Comparison of ENCODE assay signal across 10 cellular contexts in genomic region chr16:54446639-54447038, GRCh38.
DNase-seq lines count a peak whose midpoint lies in the region; TF ChIP-seq lines count a peak whose summit lies in the region.
"Had no signal": no experiment of that assay in that cellular context is flagged by ENCODE, and none has a peak within 500 bp of the region (broad histone marks: within the 10 kb centered on the region; RNA-seq: fewer than 3 reads in every experiment).

No MANE protein-coding gene starts in this region.

- in situ Hi-C loops in GM13977 (cut with MboI; ENCODE audit: low pct_unique_long_range_greater_than_20kb, low sequenced_read_pairs, unreplicated experiment) (no loop called here), transverse colon (cut with MboI; ENCODE audit: low pct_ligation_motif_present in 1 of 4, low pct_unique_long_range_greater_than_20kb in 1 of 4, low sequenced_read_pairs in 3 of 4) (no loop called here)

- intact Hi-C loops in transverse colon (cut with DNase I; ENCODE audit: low total_unique reads) = no loop called here

- H3K4me1 ChIP-seq in transverse colon = no peaks in the 10 kb centered on the region

- DNase-seq in GM03348 (ENCODE audit: low spot score) (peak; percentile 87), RWPE1 (ENCODE audit: low spot score) (peak; percentile 63), foreskin fibroblast (peak; percentile 46 to 73), putamen (ENCODE audit: low spot score) (peak; percentile 83), GM13977 (ENCODE audit: low spot score) (no peak), transverse colon (no peak), GF-D8 (lab: John Stamatoyannopoulos, UW) (no peak), activated gamma-delta T cell (lab: John Stamatoyannopoulos, UW) (no peak)
- DNase-seq: effector memory CD4-positive, alpha-beta T cell; naive thymus-derived CD8-positive, alpha-beta T cell had no signal

- 58 to 74% methylated on average over 2 to 10 of the region's 10 CpGs for WGBS in transverse colon (ENCODE audit: low coverage in 1 of 2), 2 donors

- POLR2A ChIA-PET in RWPE1 (lab: Yijun Ruan, JAX; ENCODE audit: low non-redundant PET) = interaction anchor here (1.6 kb wide), 1 partner anchor 159 kb away, joined by 4 read pairs; no protein-coding TSS in a partner anchor

- no peaks in the 10 kb centered on the region for H3K27me3 ChIP-seq in transverse colon

- H3K4me3 ChIP-seq in foreskin fibroblast (ENCODE audit: low read depth in 1 of 2, low read length in 2 of 2) (no peak overlapping the region), transverse colon (no peak overlapping the region)

- no peak for TF ChIP-seq POLR2A in transverse colon (IDR thresholded peaks at IDR 0.05)

- no peak for TF ChIP-seq EP300 in transverse colon (IDR thresholded peaks at IDR 0.05; ENCODE audit: low read depth)

- peak overlapping the region; percentile 89 for H3K27ac ChIP-seq in RWPE1
- H3K27ac ChIP-seq in transverse colon = no peak overlapping the region

- CTCF ChIA-PET in RWPE1 (lab: Yijun Ruan, JAX) = no interaction called here

- no peak for TF ChIP-seq CTCF in RWPE1 (conservative IDR thresholded peaks at IDR 0.05; ENCODE audit: low read depth)
- TF ChIP-seq CTCF in foreskin fibroblast (IDR thresholded peaks at IDR 0.05; ENCODE audit: low read depth, low read length) = no peak
- no peak for TF ChIP-seq CTCF in GM13977 (IDR thresholded peaks at IDR 0.05; ENCODE audit: extremely low read depth, insufficient read depth, missing control alignments)
- TF ChIP-seq CTCF in transverse colon (IDR thresholded peaks at IDR 0.05) = no peak

- no peaks in the 10 kb centered on the region for H3K9me3 ChIP-seq in transverse colon

- no peaks in the 10 kb centered on the region for H3K36me3 ChIP-seq in transverse colon

Comparison
In these comparisons a context has a peak if more than half of its experiments do, and no peak if none do; other contexts are left out.
1. DNase-seq: peak in GM03348 (single experiment), RWPE1 (single experiment), foreskin fibroblast (2 of 2) and putamen (single experiment); none in GM13977 (single experiment), transverse colon (single experiment), GF-D8 (single experiment) and activated gamma-delta T cell (single experiment).